Comparison of ENCODE assay signal across 2 cellular contexts in the genomic region with DNA sequence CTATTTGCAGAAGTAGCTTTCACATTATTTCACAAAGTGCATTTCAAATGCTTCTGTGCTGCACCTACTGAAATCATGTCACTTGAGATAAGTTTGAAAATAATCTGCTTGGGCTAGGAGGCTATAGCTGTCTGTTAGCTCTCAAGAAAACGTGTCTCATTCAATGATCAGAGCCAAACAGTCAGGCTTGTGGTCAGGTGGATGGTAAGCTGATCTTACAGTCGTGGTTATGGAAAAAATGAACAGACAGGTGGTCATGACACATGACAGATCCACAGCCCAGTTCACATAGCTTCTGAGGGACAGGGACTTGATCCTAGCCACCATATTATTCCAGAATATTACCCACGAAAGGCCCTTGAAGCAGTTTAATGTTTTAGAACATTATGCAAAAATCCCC.
TF ChIP-seq lines count a peak whose summit lies in the region.

No MANE protein-coding gene starts in this region.

TF ChIP-seq in GM23338, 12 proteins besides CTCF, POLR2A, EP300 and RAD21 (continued from another document and continues in another):
- no peak for TF ChIP-seq ZNF462 (CRISPR knock-in tag; IDR thresholded peaks at IDR 0.05)
- TF ChIP-seq ZNF114 (CRISPR knock-in tag; IDR thresholded peaks at IDR 0.05), result no peak
- TF ChIP-seq ETS1 (IDR thresholded peaks at IDR 0.05), result no peak
- TF ChIP-seq STAT1 (IDR thresholded peaks at IDR 0.05; ENCODE audit: unreplicated experiment), result no peak
- no peak for TF ChIP-seq NANOG (IDR thresholded peaks at IDR 0.05; ENCODE audit: borderline replicate concordance)
- TF ChIP-seq REST (IDR thresholded peaks at IDR 0.05; ENCODE audit: unreplicated experiment), result no peak
- TF ChIP-seq ZNF331 (CRISPR knock-in tag; IDR thresholded peaks at IDR 0.05; ENCODE audit: low read depth), result no peak
- no peak for TF ChIP-seq JUNB (IDR thresholded peaks at IDR 0.05; ENCODE audit: unreplicated experiment)
- no peak for TF ChIP-seq CREB1 (CRISPR knock-in tag; IDR thresholded peaks at IDR 0.05; ENCODE audit: low read depth)
- TF ChIP-seq EZH2 (IDR thresholded peaks at IDR 0.05; ENCODE audit: low read depth, unreplicated experiment), result no peak

TF ChIP-seq in SK-N-SH, 30 proteins besides CTCF, POLR2A, EP300 and RAD21 (continued from another document):
- TF ChIP-seq REST (IDR thresholded peaks at IDR 0.05; ENCODE audit: low read depth, low read length) (no peak), JUND (IDR thresholded peaks at IDR 0.05) (no peak), MAX (IDR thresholded peaks at IDR 0.05; ENCODE audit: low read depth) (no peak), GABPA (IDR thresholded peaks at IDR 0.05; ENCODE audit: low read depth) (no peak), TCF12 (IDR thresholded peaks at IDR 0.05) (peak; percentile 60), NRF1 (IDR thresholded peaks at IDR 0.05; ENCODE audit: low read depth, low read length) (no peak), SIN3A (IDR thresholded peaks at IDR 0.05; ENCODE audit: borderline replicate concordance, low read depth, low read length) (no peak), IRF3 (IDR thresholded peaks at IDR 0.05; ENCODE audit: low read depth, low read length) (no peak)
- TF ChIP-seq, protein P1, sequence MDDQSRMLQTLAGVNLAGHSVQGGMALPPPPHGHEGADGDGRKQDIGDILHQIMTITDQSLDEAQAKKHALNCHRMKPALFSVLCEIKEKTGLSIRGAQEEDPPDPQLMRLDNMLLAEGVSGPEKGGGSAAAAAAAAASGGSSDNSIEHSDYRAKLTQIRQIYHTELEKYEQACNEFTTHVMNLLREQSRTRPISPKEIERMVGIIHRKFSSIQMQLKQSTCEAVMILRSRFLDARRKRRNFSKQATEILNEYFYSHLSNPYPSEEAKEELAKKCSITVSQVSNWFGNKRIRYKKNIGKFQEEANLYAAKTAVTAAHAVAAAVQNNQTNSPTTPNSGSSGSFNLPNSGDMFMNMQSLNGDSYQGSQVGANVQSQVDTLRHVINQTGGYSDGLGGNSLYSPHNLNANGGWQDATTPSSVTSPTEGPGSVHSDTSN (IDR thresholded peaks at IDR 0.05), result peak; percentile 53
- TF ChIP-seq, protein P2, sequence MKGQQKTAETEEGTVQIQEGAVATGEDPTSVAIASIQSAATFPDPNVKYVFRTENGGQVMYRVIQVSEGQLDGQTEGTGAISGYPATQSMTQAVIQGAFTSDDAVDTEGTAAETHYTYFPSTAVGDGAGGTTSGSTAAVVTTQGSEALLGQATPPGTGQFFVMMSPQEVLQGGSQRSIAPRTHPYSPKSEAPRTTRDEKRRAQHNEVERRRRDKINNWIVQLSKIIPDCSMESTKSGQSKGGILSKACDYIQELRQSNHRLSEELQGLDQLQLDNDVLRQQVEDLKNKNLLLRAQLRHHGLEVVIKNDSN (IDR thresholded peaks at IDR 0.05; ENCODE audit: borderline replicate concordance, low read depth), result no peak
